In the genomic region with DNA sequence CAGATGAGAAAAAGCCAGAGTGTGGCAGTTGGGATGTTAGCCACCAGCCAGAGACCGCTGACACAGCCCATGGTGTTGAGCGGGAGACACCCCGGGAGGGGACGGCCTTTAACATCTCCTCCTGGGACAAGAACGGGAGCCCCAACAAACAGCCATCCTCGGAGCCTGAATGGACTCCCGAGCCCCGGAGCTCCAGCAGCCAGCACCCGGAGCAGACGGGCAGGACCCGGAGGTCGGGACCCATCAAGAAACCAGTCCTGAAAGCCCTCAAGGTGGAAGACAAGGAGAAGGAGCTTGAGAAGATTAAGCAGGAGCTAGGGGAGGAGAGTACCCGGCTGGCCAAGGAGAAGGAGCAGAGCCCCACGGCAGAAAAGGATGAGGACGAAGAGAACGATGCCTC, we compare ENCODE assay signal across 23 cellular contexts. TPM values are rescaled to one million over a fixed set of nuclear protein-coding genes. Genes with fewer than 3 reads are reported as not detected.
DNase-seq lines count a peak whose midpoint lies in the region; ATAC-seq, FAIRE-seq and TF ChIP-seq lines count a peak whose summit lies in the region.
"Had no signal": no experiment of that assay in that cellular context is flagged by ENCODE, and none has a peak within 500 bp of the region (broad histone marks: within the 10 kb centered on the region; RNA-seq: fewer than 3 reads in every experiment).

No MANE protein-coding gene starts in this region.

- CTCF ChIA-PET in GM12878 (lab: Yijun Ruan, JAX), result interaction anchor here (0.9 to 1.3 kb wide), 4 partner anchors 15 to 203 kb away, joined by 3 read pairs; no protein-coding TSS in a partner anchor

- intact Hi-C loops in GM12878 (cut with micrococcal nuclease; ENCODE audit: unreplicated experiment) (no loop called here), upper lobe of right lung (cut with DNase I) (loop anchor here (10.0 kb wide), 1 partner anchor 130 kb away; no protein-coding TSS in a partner anchor)

- RAD21 ChIA-PET in GM12878 (lab: Charles Lee; ENCODE audit: unreplicated experiment), result no interaction called here

- H3K9ac ChIP-seq in GM12878 (ENCODE audit: control insufficient read depth, insufficient read depth, low read length), result no peak overlapping the region

- TSS peak; percentile 60 for BruUV-seq in GM12878 (replicated peaks; lab: Mats Ljungman, UMichigan)

- peaks cover 63% of the 10 kb centered on the region for H3K36me3 Mint-ChIP-seq in stimulated activated naive CD8-positive, alpha-beta T cell treated with anti-CD3 and anti-CD28 coated beads, Interleukin-15, Interleukin-2, amounts not matched to agents 100 ng/mL and 50 ng/mL, for 24 hours (ENCODE audit: low read depth)
- peaks cover 18% of the 10 kb centered on the region for H3K36me3 Mint-ChIP-seq in natural killer cell treated with Interleukin-12 subunit alpha and Interleukin-12 subunit beta and Interleukin-15 and Interleukin-18, amount 100 ng/mL, for 72 hours

- H3K4me1 Mint-ChIP-seq in stimulated activated naive CD8-positive, alpha-beta T cell treated with anti-CD3 and anti-CD28 coated beads, Interleukin-15, Interleukin-2, amounts not matched to agents 100 ng/mL and 50 ng/mL, for 24 hours (ENCODE audit: low read depth), result no peaks in the 10 kb centered on the region
- H3K4me1 Mint-ChIP-seq in natural killer cell treated with Interleukin-12 subunit alpha and Interleukin-12 subunit beta and Interleukin-15 and Interleukin-18, amount 100 ng/mL, for 72 hours (ENCODE audit: low read depth in 2 of 2), result peaks cover 0 to 14% of the 10 kb centered on the region in 2 donors

- H3K9me3 ChIP-seq in GM12878 (replicated peaks; ENCODE audit: control insufficient read depth, insufficient read depth, low read length) (no peaks in the 10 kb centered on the region), upper lobe of right lung (no peaks in the 10 kb centered on the region)

- no peak for DNase-seq in stimulated activated naive CD8-positive, alpha-beta T cell treated with anti-CD3 and anti-CD28 coated beads, Interleukin-15, Interleukin-2, amounts not matched to agents 100 U/mL and 50 U/mL, for 24 hours
- DNase-seq in GM12878 (ENCODE audit: low read depth, low spot score) (no peak), upper lobe of right lung (peak; percentile 52), mucosa of gallbladder (ENCODE audit: low spot score) (no peak)
- peak; percentile 35 for DNase-seq in natural killer cell treated with Interleukin-12 subunit alpha and Interleukin-12 subunit beta and Interleukin-15 and Interleukin-18, amount 100 ng/mL, for 72 hours (ENCODE audit: low spot score)
- DNase-seq: activated CD4-positive, alpha-beta T cell treated with anti-CD3 and anti-CD28 coated beads, Interleukin-2, amount 10 ng/mL, durations not matched to agents 7 days and 5 days; activated CD8-positive, alpha-beta memory T cell treated with anti-CD3 and anti-CD28 coated beads, Interleukin-2, amount 10 ng/mL, durations not matched to agents 7 days and 5 days; CD4-positive, CD25-positive, alpha-beta regulatory T cell; DMS 273 treated with DMSO at 0.1 percent for 48 hours; HFFc6; IMR-90; mesenchymal stem cell; NCI-H1105; NCI-H1930; NCI-H526 treated with DMSO at 0.1 percent for 48 hours; right cardiac atrium; T-helper 2 cell; trophoblast cell had no signal

- no peaks in the 10 kb centered on the region for H3K27me3 ChIP-seq in GM12878 (replicated peaks in 1 of 2; ENCODE audit: control insufficient read depth in 2 of 2, insufficient read depth in 2 of 2, low read length in 1 of 2)
- no peaks in the 10 kb centered on the region for H3K27me3 ChIP-seq in upper lobe of right lung

- H4K20me1 ChIP-seq in GM12878 (ENCODE audit: control insufficient read depth, insufficient read depth), result no peaks in the 10 kb centered on the region; the same call in 1 of the 2 replicates

- SMC1A ChIA-PET in GM12878 (lab: Charles Lee; ENCODE audit: uncharacterized antibody, unreplicated experiment), result no interaction called here

- no peak overlapping the region for H3K4me3 Mint-ChIP-seq in stimulated activated naive CD8-positive, alpha-beta T cell treated with anti-CD3 and anti-CD28 coated beads, Interleukin-15, Interleukin-2, amounts not matched to agents 100 ng/mL and 50 ng/mL, for 24 hours
- no peak overlapping the region for H3K4me3 Mint-ChIP-seq in natural killer cell treated with Interleukin-12 subunit alpha and Interleukin-12 subunit beta and Interleukin-15 and Interleukin-18, amount 100 ng/mL, for 72 hours
- H3K4me3 Mint-ChIP-seq: activated CD4-positive, alpha-beta T cell treated with anti-CD3 and anti-CD28 coated beads, Interleukin-2, amount 10 ng/mL, durations not matched to agents 7 days and 5 days; activated CD8-positive, alpha-beta memory T cell treated with anti-CD3 and anti-CD28 coated beads, Interleukin-2, amount 10 ng/mL, durations not matched to agents 7 days and 5 days; HFFc6 had no signal

- H3K27ac ChIP-seq in GM12878 (ENCODE audit: control insufficient read depth, insufficient read depth) (no peak overlapping the region), upper lobe of right lung (no peak overlapping the region)
- H3K27ac ChIP-seq: VCaP had no signal

- in situ Hi-C loops in GM12878 (cut with MboI), result no loop called here

- TF ChIP-seq CTCF in GM12878 (IDR thresholded peaks at IDR 0.05 in 2 of 3, conservative IDR thresholded peaks at IDR 0.05 in 1 of 3; ENCODE audit: control insufficient read depth in 2 of 3, extremely low read depth in 1 of 3, insufficient read depth in 1 of 3, low read depth in 3 of 3, low read length in 3 of 3), result no peak
- TF ChIP-seq CTCF in upper lobe of right lung (IDR thresholded peaks at IDR 0.05), result no peak

- no peaks in the 10 kb centered on the region; the same call in none of the 2 replicates for H3K79me2 ChIP-seq in GM12878 (ENCODE audit: control insufficient read depth, insufficient read depth, low read length)

- no peak for TF ChIP-seq RAD21 in GM12878 (IDR thresholded peaks at IDR 0.05; ENCODE audit: insufficient read depth, low read depth, low read length)

- peak overlapping the region; percentile 21 for H3K27ac Mint-ChIP-seq in stimulated activated naive CD8-positive, alpha-beta T cell treated with anti-CD3 and anti-CD28 coated beads, Interleukin-15, Interleukin-2, amounts not matched to agents 100 ng/mL and 50 ng/mL, for 24 hours
- H3K27ac Mint-ChIP-seq in natural killer cell treated with Interleukin-12 subunit alpha and Interleukin-12 subunit beta and Interleukin-15 and Interleukin-18, amount 100 ng/mL, for 72 hours, result no peak overlapping the region
- H3K27ac Mint-ChIP-seq: activated CD4-positive, alpha-beta T cell treated with anti-CD3 and anti-CD28 coated beads, Interleukin-2, amount 10 ng/mL, durations not matched to agents 7 days and 5 days; activated CD8-positive, alpha-beta memory T cell treated with anti-CD3 and anti-CD28 coated beads, Interleukin-2, amount 10 ng/mL, durations not matched to agents 7 days and 5 days; HFFc6 had no signal

- H3K4me1 ChIP-seq in GM12878 (ENCODE audit: control insufficient read depth, insufficient read depth, low read length), result no peaks in the 10 kb centered on the region
- H3K4me1 ChIP-seq in upper lobe of right lung, result no peaks in the 10 kb centered on the region

- ATAC-seq in stimulated activated naive CD8-positive, alpha-beta T cell treated with anti-CD3 and anti-CD28 coated beads, Interleukin-15, Interleukin-2, amounts not matched to agents 100 U/mL and 50 U/mL, for 24 hours, result no peak
- ATAC-seq in GM12878, result no peak
- ATAC-seq in natural killer cell treated with Interleukin-12 subunit alpha and Interleukin-12 subunit beta and Interleukin-15 and Interleukin-18, amount 100 ng/mL, for 72 hours, result no peak
- no peak for ATAC-seq in upper lobe of right lung
- no peak for ATAC-seq in GM19035 (IDR thresholded peaks at IDR 0.05; ENCODE audit: unreplicated experiment)
- no peak for ATAC-seq in GM19397 (IDR thresholded peaks at IDR 0.05; ENCODE audit: unreplicated experiment)
- ATAC-seq: activated CD8-positive, alpha-beta memory T cell treated with anti-CD3 and anti-CD28 coated beads, Interleukin-2, amount 10 ng/mL, durations not matched to agents 7 days and 5 days had no signal

- H3K4me3 ChIP-seq in GM12878, result no peak overlapping the region
- H3K4me3 ChIP-seq in upper lobe of right lung, result no peak overlapping the region

- peaks cover 43 to 74% of the 10 kb centered on the region in 2 experiments for H3K36me3 ChIP-seq in GM12878 (ENCODE audit: control insufficient read depth in 2 of 2, insufficient read depth in 2 of 2, low read length in 1 of 2)
- peaks cover 100% of the 10 kb centered on the region for H3K36me3 ChIP-seq in upper lobe of right lung

- no peak for FAIRE-seq in GM12878 (lab: Jason Lieb, UNC)
- FAIRE-seq: GM19239 had no signal

- H3K27me3 Mint-ChIP-seq in stimulated activated naive CD8-positive, alpha-beta T cell treated with anti-CD3 and anti-CD28 coated beads, Interleukin-15, Interleukin-2, amounts not matched to agents 100 ng/mL and 50 ng/mL, for 24 hours, result no peaks in the 10 kb centered on the region
- H3K27me3 Mint-ChIP-seq in natural killer cell treated with Interleukin-12 subunit alpha and Interleukin-12 subunit beta and Interleukin-15 and Interleukin-18, amount 100 ng/mL, for 72 hours, result no peaks in the 10 kb centered on the region
- H3K27me3 Mint-ChIP-seq: activated CD4-positive, alpha-beta T cell treated with anti-CD3 and anti-CD28 coated beads, Interleukin-2, amount 10 ng/mL, durations not matched to agents 7 days and 5 days; activated CD8-positive, alpha-beta memory T cell treated with anti-CD3 and anti-CD28 coated beads, Interleukin-2, amount 10 ng/mL, durations not matched to agents 7 days and 5 days; CD4-positive, CD25-positive, alpha-beta regulatory T cell had no signal

- POLR2A ChIA-PET in GM12878 (lab: Charles Lee), result no interaction called here

- WGBS in GM12878 (ENCODE audit: insufficient coverage, insufficient replicate concordance, low lambda C conversion rate, missing lambda C conversion rate), result 98% methylated on average over 15 of the region's 16 CpGs

- no peak for TF ChIP-seq POLR2A in GM12878 (IDR thresholded peaks at IDR 0.05; ENCODE audit: low read depth, low read length)

- no peaks in the 10 kb centered on the region for H3K9me3 Mint-ChIP-seq in stimulated activated naive CD8-positive, alpha-beta T cell treated with anti-CD3 and anti-CD28 coated beads, Interleukin-15, Interleukin-2, amounts not matched to agents 100 ng/mL and 50 ng/mL, for 24 hours
- H3K9me3 Mint-ChIP-seq in natural killer cell treated with Interleukin-12 subunit alpha and Interleukin-12 subunit beta and Interleukin-15 and Interleukin-18, amount 100 ng/mL, for 72 hours, result no peaks in the 10 kb centered on the region
- H3K9me3 Mint-ChIP-seq: activated CD4-positive, alpha-beta T cell treated with anti-CD3 and anti-CD28 coated beads, Interleukin-2, amount 10 ng/mL, durations not matched to agents 7 days and 5 days; CD4-positive, CD25-positive, alpha-beta regulatory T cell; HFFc6 had no signal

- H2AFZ ChIP-seq in GM12878 (ENCODE audit: control insufficient read depth, low read depth, low read length), result no peak overlapping the region

- no peak for TF ChIP-seq EP300 in GM12878 (IDR thresholded peaks at IDR 0.05; ENCODE audit: borderline replicate concordance in 1 of 2, control insufficient read depth in 1 of 2, low read depth in 2 of 2, low read length in 2 of 2)

- H3K4me2 ChIP-seq in GM12878 (ENCODE audit: control insufficient read depth, insufficient read depth), result no peak overlapping the region

RNA-seq across cellular contexts. Expression of gene POMT1, which starts 28.0 kb away (rescaled TPM):
- 60.0 and 65.0 TPM in 2 replicates for total RNA-seq in GM12878 (2013; cell fraction: nucleolus; rRNA removed)
- total RNA-seq in GM12878 (2014; rRNA removed) (13.9 and 16.4 TPM in 2 replicates), GM12878 (2014; rRNA removed; fragmentation: Illumina TruSeq; extraction: Trizol) (8.3 and 8.4 TPM in 2 replicates), GM12878 (2021) (16.1 and 19.2 TPM in 2 replicates), upper lobe of right lung (25.2 TPM), mucosa of gallbladder (43.9 TPM)
- polyA plus RNA-seq in GM12878 (2011; ENCODE audit: low read depth), result 14.9 TPM
- polyA plus RNA-seq in GM12878 (2011; rRNA removed) (8.3 and 12.7 TPM in 2 replicates), GM12878 (2014; fragmentation: Illumina TruSeq; extraction: Trizol) (5.1 and 9.1 TPM in 2 replicates), GM12878 (2014; fragmentation: Nextera tagmentation; extraction: Ambion mirVana) (1 to 10 TPM; 1.2 to 2.2 TPM), GM12878 (2014; rRNA removed) (15.8 and 20.7 TPM in 2 replicates), GM12878 (2016; fragmentation: Nextera tagmentation; extraction: Ambion mirVana) (10 to 100 TPM; 12.5 to 12.7 TPM)
- polyA plus RNA-seq in GM12878 (2011; cell fraction: cytosol; rRNA removed), result 14.3 and 17.0 TPM in 2 replicates
- polyA plus RNA-seq in GM12878 (2011; cell fraction: nucleus; rRNA removed), result 117 and 118 TPM in 2 replicates
- 21.9 and 23.3 TPM in 2 replicates for polyA plus RNA-seq in GM12878 (2012)
- 6.1 and 9.9 TPM in 2 replicates for polyA minus RNA-seq in GM12878 (2011; rRNA and poly(A)+ RNA removed)
- 5.9 and 7.7 TPM in 2 replicates for polyA minus RNA-seq in GM12878 (2011; cell fraction: cytosol; rRNA and poly(A)+ RNA removed)
- polyA minus RNA-seq in GM12878 (2011; cell fraction: nucleus; rRNA and poly(A)+ RNA removed), result 9.8 and 14.5 TPM in 2 replicates
- 10 to 100 TPM; 30.5 to 53.4 TPM for total RNA-seq in natural killer cell treated with Interleukin-12 subunit alpha and Interleukin-12 subunit beta and Interleukin-15 and Interleukin-18, amount 100 ng/mL, for 72 hours

RNA-seq across cellular contexts. Expression of gene UCK1, which starts 56.4 kb away (rescaled TPM):
- total RNA-seq in GM12878 (2013; cell fraction: nucleolus; rRNA removed), result 8.9 and 11.8 TPM in 2 replicates
- total RNA-seq in GM12878 (2014; rRNA removed) (19.0 and 20.8 TPM in 2 replicates), GM12878 (2014; rRNA removed; fragmentation: Illumina TruSeq; extraction: Trizol) (10.0 and 12.8 TPM in 2 replicates), GM12878 (2021) (19.2 and 20.6 TPM in 2 replicates), upper lobe of right lung (27.9 TPM), mucosa of gallbladder (38.3 TPM)
- 10.3 TPM for polyA plus RNA-seq in GM12878 (2011; ENCODE audit: low read depth)
- polyA plus RNA-seq in GM12878 (2011; rRNA removed) (12.1 and 16.7 TPM in 2 replicates), GM12878 (2014; fragmentation: Illumina TruSeq; extraction: Trizol) (8.6 and 10.9 TPM in 2 replicates), GM12878 (2014; fragmentation: Nextera tagmentation; extraction: Ambion mirVana) (under 1 TPM; 0.31 to 0.88 TPM), GM12878 (2014; rRNA removed) (27.0 and 36.8 TPM in 2 replicates), GM12878 (2016; fragmentation: Nextera tagmentation; extraction: Ambion mirVana) (10 to 100 TPM; 24.0 to 24.3 TPM)
- 21.3 and 26.1 TPM in 2 replicates for polyA plus RNA-seq in GM12878 (2011; cell fraction: cytosol; rRNA removed)
- polyA plus RNA-seq in GM12878 (2011; cell fraction: nucleus; rRNA removed), result 30.5 and 35.2 TPM in 2 replicates
- polyA plus RNA-seq in GM12878 (2012), result 13.5 and 15.4 TPM in 2 replicates
- polyA minus RNA-seq in GM12878 (2011; rRNA and poly(A)+ RNA removed), result 9.4 and 13.1 TPM in 2 replicates
- 8.5 and 12.4 TPM in 2 replicates for polyA minus RNA-seq in GM12878 (2011; cell fraction: cytosol; rRNA and poly(A)+ RNA removed)
- polyA minus RNA-seq in GM12878 (2011; cell fraction: nucleus; rRNA and poly(A)+ RNA removed), result 11.6 and 19.9 TPM in 2 replicates
- total RNA-seq in natural killer cell treated with Interleukin-12 subunit alpha and Interleukin-12 subunit beta and Interleukin-15 and Interleukin-18, amount 100 ng/mL, for 72 hours, result 10 to 100 TPM; 24.9 to 37.4 TPM

Comparison
In these comparisons a context has a peak if more than half of its experiments do, and no peak if none do; other contexts are left out.
1. DNase-seq: peak in natural killer cell treated with Interleukin-12 subunit alpha and Interleukin-12 subunit beta and Interleukin-15 and Interleukin-18, amount 100 ng/mL, for 72 hours (single experiment) and upper lobe of right lung (single experiment); none in stimulated activated naive CD8-positive, alpha-beta T cell treated with anti-CD3 and anti-CD28 coated beads, Interleukin-15, Interleukin-2, amounts not matched to agents 100 U/mL and 50 U/mL, for 24 hours (single experiment), GM12878 (single experiment) and mucosa of gallbladder (single experiment).